Comparison of ENCODE assay signal across 17 cellular contexts in genomic region chr10:1256139-1256720, GRCh38.
DNase-seq lines count a peak whose midpoint lies in the region; ATAC-seq and TF ChIP-seq lines count a peak whose summit lies in the region.
"Had no signal": no experiment of that assay in that cellular context is flagged by ENCODE, and none has a peak within 500 bp of the region (broad histone marks: within the 10 kb centered on the region; RNA-seq: fewer than 3 reads in every experiment).

No MANE protein-coding gene starts in this region.

- H3K27me3 Mint-ChIP-seq in activated CD8-positive, alpha-beta T cell treated with anti-CD3 and anti-CD28 coated beads for 36 hours = peaks cover 61% of the 10 kb centered on the region
- peaks cover 76% of the 10 kb centered on the region for H3K27me3 Mint-ChIP-seq in activated T-cell treated with anti-CD3 and anti-CD28 coated beads, Interleukin-2, amount 50 U/mL, for 24 hours

- peaks cover 6% of the 10 kb centered on the region for H3K36me3 Mint-ChIP-seq in activated CD8-positive, alpha-beta T cell treated with anti-CD3 and anti-CD28 coated beads for 36 hours (ENCODE audit: low read depth)
- no peaks in the 10 kb centered on the region for H3K36me3 Mint-ChIP-seq in activated T-cell treated with anti-CD3 and anti-CD28 coated beads, Interleukin-2, amount 50 U/mL, for 24 hours (ENCODE audit: low read depth)

- peaks cover 4% of the 10 kb centered on the region for H3K4me1 ChIP-seq in effector memory CD4-positive, alpha-beta T cell (ENCODE audit: control insufficient read depth, insufficient read depth, low read length, poor library complexity, severe bottlenecking)

- intact Hi-C loops in activated CD8-positive, alpha-beta T cell treated with anti-CD3 and anti-CD28 coated beads for 36 hours (cut with micrococcal nuclease) = loop anchor here (10.0 kb wide), 1 partner anchor 151 kb away; no protein-coding TSS in a partner anchor

- peak overlapping the region; percentile 2 for H3K27ac Mint-ChIP-seq in activated CD8-positive, alpha-beta T cell treated with anti-CD3 and anti-CD28 coated beads for 36 hours
- H3K27ac Mint-ChIP-seq in activated T-cell treated with anti-CD3 and anti-CD28 coated beads, Interleukin-2, amount 50 U/mL, for 24 hours = no peak overlapping the region

- peaks cover 6% of the 10 kb centered on the region for H3K9me3 Mint-ChIP-seq in activated CD8-positive, alpha-beta T cell treated with anti-CD3 and anti-CD28 coated beads for 36 hours
- H3K9me3 Mint-ChIP-seq in activated T-cell treated with anti-CD3 and anti-CD28 coated beads, Interleukin-2, amount 50 U/mL, for 24 hours = no peaks in the 10 kb centered on the region

- CTCF ChIA-PET in activated CD8-positive, alpha-beta T cell treated with anti-CD3 and anti-CD28 coated beads for 36 hours (lab: Charles Lee) = interaction anchor here (1.7 kb wide), 1 partner anchor 112 kb away, joined by 4 read pairs; no protein-coding TSS in a partner anchor

- POLR2A ChIA-PET in activated CD8-positive, alpha-beta T cell treated with anti-CD3 and anti-CD28 coated beads for 36 hours (lab: Charles Lee) = interaction anchor here (0.6 kb wide), 2 partner anchors 27 to 61 kb away, joined by 3 read pairs; no protein-coding TSS in a partner anchor

- H3K36me3 ChIP-seq in effector memory CD4-positive, alpha-beta T cell (ENCODE audit: control insufficient read depth, insufficient read depth, low read length) = no peaks in the 10 kb centered on the region

- H3K4me3 Mint-ChIP-seq in activated CD8-positive, alpha-beta T cell treated with anti-CD3 and anti-CD28 coated beads for 36 hours = no peak overlapping the region
- no peak overlapping the region for H3K4me3 Mint-ChIP-seq in activated T-cell treated with anti-CD3 and anti-CD28 coated beads, Interleukin-2, amount 50 U/mL, for 24 hours

- H3K27me3 ChIP-seq in layer of hippocampus (ENCODE audit: control insufficient read depth, insufficient read depth, low read length) = no peaks in the 10 kb centered on the region
- H3K27me3 ChIP-seq in effector memory CD4-positive, alpha-beta T cell (replicated peaks; ENCODE audit: control insufficient read depth, insufficient read depth, low read length, poor library complexity, severe bottlenecking) = peaks cover 4% of the 10 kb centered on the region

- ATAC-seq in activated CD8-positive, alpha-beta T cell treated with anti-CD3 and anti-CD28 coated beads for 36 hours = peak; percentile 49
- ATAC-seq in GM21528 (IDR thresholded peaks at IDR 0.05; ENCODE audit: low FRiP score, unreplicated experiment) = no peak
- ATAC-seq: K562, PC-3 had no signal

- DNase-seq in activated CD4-positive, CD25-positive, alpha-beta regulatory T cell treated with anti-CD3 and anti-CD28 coated beads, Interleukin-2, amount 50 U/mL, for 72 hours = peak; percentile 27
- DNase-seq in activated CD4-positive, CD25-positive, alpha-beta regulatory T cell (lab: John Stamatoyannopoulos, UW) = no peak
- DNase-seq in activated CD8-positive, alpha-beta T cell treated with anti-CD3 and anti-CD28 coated beads for 36 hours = no peak
- no peak for DNase-seq in activated T-cell treated with anti-CD3 and anti-CD28 coated beads, Interleukin-2, amount 50 U/mL, for 24 hours
- no peak for DNase-seq in effector memory CD4-positive, alpha-beta T cell
- DNase-seq: DMS79 treated with DMSO at 0.1 percent for 48 hours, NCI-H1092, NCI-H146, NCI-H2081, NCI-H748 treated with DMSO at 0.1 percent for 48 hours, PC-3 had no signal

- no peak for TF ChIP-seq CTCF in activated CD8-positive, alpha-beta T cell treated with anti-CD3 and anti-CD28 coated beads for 36 hours (IDR thresholded peaks at IDR 0.05)

- peaks cover 38% of the 10 kb centered on the region for H3K4me1 Mint-ChIP-seq in activated CD8-positive, alpha-beta T cell treated with anti-CD3 and anti-CD28 coated beads for 36 hours (ENCODE audit: low read depth)
- peaks cover 15% of the 10 kb centered on the region for H3K4me1 Mint-ChIP-seq in activated T-cell treated with anti-CD3 and anti-CD28 coated beads, Interleukin-2, amount 50 U/mL, for 24 hours (ENCODE audit: low read depth)

- no peak overlapping the region for H3K4me3 ChIP-seq in effector memory CD4-positive, alpha-beta T cell (ENCODE audit: insufficient read depth, low read depth, low read length, poor library complexity, severe bottlenecking)
- H3K4me3 ChIP-seq: K562 had no signal

- peak overlapping the region; percentile 53 for H3K27ac ChIP-seq in layer of hippocampus (ENCODE audit: low read depth, low read length)
- H3K27ac ChIP-seq in temporal lobe (ENCODE audit: low read depth, low read length) = peak overlapping the region; percentile 79
- no peak overlapping the region for H3K27ac ChIP-seq in effector memory CD4-positive, alpha-beta T cell (ENCODE audit: insufficient read depth, low read length, poor library complexity, severe bottlenecking)
- H3K27ac ChIP-seq: 22Rv1, RWPE1 had no signal

- no peaks in the 10 kb centered on the region for H3K9me3 ChIP-seq in effector memory CD4-positive, alpha-beta T cell (ENCODE audit: control insufficient read depth, low read length)
